Comparison of ENCODE assay signal across 9 cellular contexts in genomic region chr1:27529638-27530018, GRCh38. TPM values are rescaled to one million over a fixed set of nuclear protein-coding genes. Genes with fewer than 3 reads are reported as not detected.
DNase-seq lines count a peak whose midpoint lies in the region; ATAC-seq and TF ChIP-seq lines count a peak whose summit lies in the region.
"Had no signal": no experiment of that assay in that cellular context is flagged by ENCODE, and none has a peak within 500 bp of the region (broad histone marks: within the 10 kb centered on the region; RNA-seq: fewer than 3 reads in every experiment).

No MANE protein-coding gene starts in this region.

- H3K4me1 ChIP-seq in adrenal gland (replicated peaks in 1 of 2) (peaks cover 39 to 47% of the 10 kb centered on the region in 2 donors), mesenchymal stem cell (ENCODE audit: control insufficient read depth, insufficient read depth, low read depth, low read length) (peaks cover 47% of the 10 kb centered on the region)

- H3K27ac ChIP-seq in adrenal gland (peak overlapping the region; percentile 61 to 94 (median 85)), mesenchymal stem cell (ENCODE audit: low read length, poor library complexity, severe bottlenecking) (no peak overlapping the region), substantia nigra (ENCODE audit: low read depth, low read length, poor library complexity, severe bottlenecking) (peak overlapping the region; percentile 1)
- H3K27ac ChIP-seq: SJSA1 had no signal

- no peak overlapping the region for H3K4me2 ChIP-seq in mesenchymal stem cell (ENCODE audit: low read length, poor library complexity, severe bottlenecking)

- H3K4ac ChIP-seq in mesenchymal stem cell (ENCODE audit: low read depth in 1 of 2, low read length in 2 of 2): peak overlapping the region in 1 of 2 experiments; percentile 92

- intact Hi-C loops in adrenal gland (cut with DNase I): no loop called here

- no peak for TF ChIP-seq POLR2A in adrenal gland (IDR thresholded peaks at IDR 0.05)

- TF ChIP-seq CTCF in adrenal gland (IDR thresholded peaks at IDR 0.05): no peak

- H3K18ac ChIP-seq in mesenchymal stem cell (ENCODE audit: low read depth in 1 of 2, low read length in 2 of 2): peak overlapping the region in 1 of 2 experiments; percentile 99

- H3K14ac ChIP-seq in mesenchymal stem cell (ENCODE audit: low read length in 2 of 2): peak overlapping the region in 1 of 2 experiments; percentile 98

- H3K4me3 ChIP-seq in adrenal gland (no peak overlapping the region), mesenchymal stem cell (ENCODE audit: insufficient read depth in 1 of 2, low read depth in 1 of 2, low read length in 2 of 2) (no peak overlapping the region)
- H3K4me3 ChIP-seq: mucosa of descending colon, SJSA1 had no signal

- WGBS in adrenal gland, 4 donors: 47 to 64% (median 58%) methylated on average over 7 of the region's 7 CpGs
- WGBS in mesenchymal stem cell: 85% methylated on average over 7 of the region's 7 CpGs

- H2AK5ac ChIP-seq in mesenchymal stem cell (ENCODE audit: low read length, severe bottlenecking): peak overlapping the region; percentile 36

- ATAC-seq in HG03280 (IDR thresholded peaks at IDR 0.05; ENCODE audit: unreplicated experiment): no peak

- H2BK15ac ChIP-seq in mesenchymal stem cell (ENCODE audit: low read depth, poor library complexity, severe bottlenecking): no peak overlapping the region

- peak overlapping the region; percentile 21 for H4K8ac ChIP-seq in mesenchymal stem cell (ENCODE audit: low read length)

- DNase-seq in NCI-H1417 (lab: John Stamatoyannopoulos, UW): peak; percentile 25 to 68 (median 34)
- DNase-seq in adrenal gland: peak in 1 of 7 donors; percentile 14
- DNase-seq in mesenchymal stem cell: no peak
- DNase-seq in substantia nigra (lab: John Stamatoyannopoulos, UW): no peak
- no peak for DNase-seq in iPS-NIHi7 (ENCODE audit: extremely low spot score)
- no peak for DNase-seq in activated T-cell treated with anti-CD3 and anti-CD28 coated beads for 4 hours

- no peak overlapping the region for H2AFZ ChIP-seq in mesenchymal stem cell (ENCODE audit: low read depth, low read length)

- no peaks in the 10 kb centered on the region for H3K27me3 ChIP-seq in adrenal gland
- H3K27me3 ChIP-seq in mesenchymal stem cell (ENCODE audit: control insufficient read depth in 1 of 2, insufficient read depth in 1 of 2, low read length in 2 of 2): no peaks in the 10 kb centered on the region
- H3K27me3 ChIP-seq: SJSA1 had no signal

- H2BK120ac ChIP-seq in mesenchymal stem cell (ENCODE audit: low read depth, low read length): no peak overlapping the region

- peaks cover 16% of the 10 kb centered on the region for H3K79me1 ChIP-seq in mesenchymal stem cell (replicated peaks; ENCODE audit: low read length, poor library complexity, severe bottlenecking)

- no peak overlapping the region for H2BK5ac ChIP-seq in mesenchymal stem cell (ENCODE audit: low read depth, low read length, poor library complexity, severe bottlenecking)

- peak overlapping the region in 1 of 2 experiments; percentile 87 for H2BK12ac ChIP-seq in mesenchymal stem cell (ENCODE audit: low read length in 2 of 2)

- H3K36me3 ChIP-seq in adrenal gland (replicated peaks in 1 of 2) (peaks cover 0 to 11% of the 10 kb centered on the region in 2 donors), mesenchymal stem cell (ENCODE audit: control insufficient read depth in 1 of 2, insufficient read depth in 2 of 2, low read depth in 1 of 2, low read length in 2 of 2) (peaks cover 28 to 33% of the 10 kb centered on the region in 2 experiments)

- no peak overlapping the region for H3K23ac ChIP-seq in mesenchymal stem cell (ENCODE audit: low read length in 2 of 2)

- H3K9me3 ChIP-seq in adrenal gland (replicated peaks in 1 of 3): no peaks in the 10 kb centered on the region
- no peaks in the 10 kb centered on the region for H3K9me3 ChIP-seq in mesenchymal stem cell (ENCODE audit: control insufficient read depth, low read length)
- H3K9me3 ChIP-seq: mucosa of descending colon, SJSA1 had no signal

- H3K9ac ChIP-seq in mesenchymal stem cell (ENCODE audit: low read length): peak overlapping the region; percentile 75

- H4K91ac ChIP-seq in mesenchymal stem cell (ENCODE audit: low read length): no peak overlapping the region

RNA-seq across cellular contexts. Expression of gene WASF2, which starts 39.7 kb away (rescaled TPM):
- total RNA-seq in adrenal gland: 100 to 1,000 TPM in 4 of 8 donors, 10 to 100 TPM in 4; 47.3 to 159 (median 93.4) TPM
- 10 to 100 TPM; 18.9 to 94.6 (median 29.0) TPM for polyA plus RNA-seq in adrenal gland
- 68.4 TPM for polyA plus RNA-seq in mesenchymal stem cell (2013, experiment 1 of 2)
- polyA plus RNA-seq in mesenchymal stem cell (2013, experiment 2 of 2): 68.6 TPM

Comparison
In these comparisons a context has a peak if more than half of its experiments do, and no peak if none do; other contexts are left out.
1. DNase-seq: peak in NCI-H1417 (3 of 3); none in mesenchymal stem cell (single experiment), substantia nigra (0 of 49), iPS-NIHi7 (single experiment) and activated T-cell treated with anti-CD3 and anti-CD28 coated beads for 4 hours (single experiment).